In genomic region chr22:40636380-40637180, GRCh38 we compare ENCODE assay signal across 8 cellular contexts. TPM values are rescaled to one million over a fixed set of nuclear protein-coding genes. Genes with fewer than 3 reads are reported as not detected.
DNase-seq lines count a peak whose midpoint lies in the region; ATAC-seq, FAIRE-seq and TF ChIP-seq lines count a peak whose summit lies in the region.

MRTFA (minus strand) TSS chr22:40636719.

- H3K27me3 ChIP-seq in BE2C: no peaks in the 10 kb centered on the region

- H3K4me3 ChIP-seq in BE2C (ENCODE audit: low read depth, low read length): peak within 1 kb of the TSS; percentile 69

- peak; percentile 90 for ATAC-seq in HG03460 (IDR thresholded peaks at IDR 0.05; ENCODE audit: unreplicated experiment)

- TF ChIP-seq CTCF in BE2C (IDR thresholded peaks at IDR 0.05; ENCODE audit: low read depth, low read length): no peak

- no peaks in the 10 kb centered on the region for H3K4me1 ChIP-seq in BE2C

- DNase-seq in BE2C (peak; percentile 100), GM19240 (ENCODE audit: insufficient read length, low spot score) (peak; percentile 75), NCI-H526 (lab: John Stamatoyannopoulos, UW) (peak; percentile 94 to 98), kidney glomerular epithelial cell (lab: John Stamatoyannopoulos, UW) (peak; percentile 100)
- DNase-seq in activated CD4-positive, alpha-beta T cell treated with anti-CD3 and anti-CD28 coated beads for 48 hours: peak; percentile 100
- peak; percentile 95 to 97 for DNase-seq in stimulated activated CD4-positive, alpha-beta T cell treated with anti-CD3 and anti-CD28 coated beads, Interleukin-1b, Interleukin-23, amount 100 ng/mL, for 1 hour (ENCODE audit: low read depth in 2 of 2)

- H3K36me3 ChIP-seq in BE2C: no peaks in the 10 kb centered on the region

- peak; percentile 43 for FAIRE-seq in colon (lab: Jason Lieb, UNC)

- H3K9me3 ChIP-seq in BE2C: no peaks in the 10 kb centered on the region

RNA-seq across cellular contexts. Expression of gene MRTFA, which starts in this region (rescaled TPM):
- 53.0 TPM for polyA plus RNA-seq in BE2C (2012; ENCODE audit: insufficient read depth, insufficient read length, low read depth)

Comparison
In these comparisons a context has a peak if more than half of its experiments do, and no peak if none do; other contexts are left out.
1. Peak in every context shown above with its lines: DNase-seq, ATAC-seq and H3K4me3 ChIP-seq.